In the genomic region with DNA sequence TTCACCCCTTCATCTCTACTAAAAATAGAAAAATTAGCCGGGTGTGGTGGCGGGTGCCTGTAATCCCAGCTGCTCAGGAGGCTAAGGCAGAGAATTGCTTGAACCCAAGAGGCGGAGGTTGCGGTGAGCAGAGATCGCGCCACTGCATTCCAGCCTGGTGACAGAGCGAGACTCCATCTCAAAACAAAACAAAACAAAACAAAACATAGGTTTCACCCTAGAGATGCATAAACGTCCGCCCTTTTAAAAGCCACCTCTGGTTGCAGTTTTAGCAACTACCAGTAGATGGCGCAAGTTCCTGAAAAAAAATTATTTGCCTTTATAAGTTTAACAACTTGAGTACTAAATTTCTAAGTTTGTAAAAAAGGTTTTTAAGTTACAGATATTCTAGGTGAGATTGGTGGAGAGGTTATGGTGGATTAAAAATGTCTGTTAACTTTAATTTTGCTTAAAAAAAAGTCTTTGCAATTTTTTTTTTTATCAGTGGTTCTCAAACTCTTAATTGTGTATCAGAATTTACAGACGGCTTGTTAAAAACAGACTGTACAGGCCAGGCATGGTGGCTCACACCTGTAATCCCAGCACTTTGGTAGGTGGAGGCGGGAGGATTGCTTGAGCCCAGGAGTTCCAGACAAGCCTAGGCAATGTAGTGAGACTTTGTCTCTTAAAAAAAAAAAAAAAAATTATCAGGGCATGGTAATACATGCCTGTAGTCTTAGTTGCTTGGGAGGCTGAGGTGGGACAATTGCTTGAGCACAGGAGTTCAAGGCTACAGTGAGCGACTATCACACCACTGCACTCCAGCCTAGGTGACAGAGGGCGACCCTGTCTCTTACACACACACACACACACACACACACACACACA, we compare ENCODE assay signal across 8 cellular contexts. TPM values are rescaled to one million over a fixed set of nuclear protein-coding genes. Genes with fewer than 3 reads are reported as not detected.
DNase-seq lines count a peak whose midpoint lies in the region; ATAC-seq, FAIRE-seq and TF ChIP-seq lines count a peak whose summit lies in the region.

No MANE protein-coding gene starts in this region.

- DNase-seq in DMS153 (lab: John Stamatoyannopoulos, UW) = peak; percentile 6
- DNase-seq in RCC 7860 (ENCODE audit: low spot score) = peak; percentile 23
- DNase-seq in activated gamma-delta T cell treated with anti-CD3 and anti-CD28 coated beads, Interleukin-2, amount 50 U/mL, for 16 hours (ENCODE audit: low read depth) = peak; percentile 29
- DNase-seq in glomerular endothelial cell (ENCODE audit: extremely low read depth, low read depth, low spot score) = peak; percentile 73
- DNase-seq in retinal pigment epithelial cell (ENCODE audit: low read depth) = peak; percentile 13

- H3K4me3 ChIP-seq in retinal pigment epithelial cell (ENCODE audit: low read length) = no peak overlapping the region

- TF ChIP-seq CTCF in retinal pigment epithelial cell (conservative IDR thresholded peaks at IDR 0.05; ENCODE audit: low read depth, low read length) = peak; percentile 76

- FAIRE-seq in RCC 7860 (lab: Jason Lieb, UNC) = peak; percentile 55

- peak; percentile 49 for ATAC-seq in HG03175 (IDR thresholded peaks at IDR 0.05; ENCODE audit: unreplicated experiment)
- ATAC-seq in GM19035 (IDR thresholded peaks at IDR 0.05; ENCODE audit: unreplicated experiment) = no peak
- ATAC-seq in HG03139 (IDR thresholded peaks at IDR 0.05; ENCODE audit: unreplicated experiment) = no peak

RNA-seq across cellular contexts. Expression of gene NAA16, which starts 42.1 kb away (rescaled TPM):
- 5.7 and 7.9 TPM in 2 replicates for total RNA-seq in glomerular endothelial cell

Comparison
In these comparisons a context has a peak if more than half of its experiments do, and no peak if none do; other contexts are left out.
1. DNase-seq: peak in every context shown above with its lines; median percentile 73 in glomerular endothelial cell; 29 in activated gamma-delta T cell treated with anti-CD3 and anti-CD28 coated beads, Interleukin-2, amount 50 U/mL, for 16 hours; 23 in RCC 7860; 13 in retinal pigment epithelial cell; 6 in DMS153.